Comparison of ENCODE assay signal across 16 cellular contexts in genomic region chr3:187987162-187987561, GRCh38.
DNase-seq lines count a peak whose midpoint lies in the region; ATAC-seq, FAIRE-seq and TF ChIP-seq lines count a peak whose summit lies in the region.
"Had no signal": no experiment of that assay in that cellular context is flagged by ENCODE, and none has a peak within 500 bp of the region (broad histone marks: within the 10 kb centered on the region; RNA-seq: fewer than 3 reads in every experiment).

No MANE protein-coding gene starts in this region.

- H3K79me2 ChIP-seq in PC-3 (ENCODE audit: low read length) (no peaks in the 10 kb centered on the region), H1 (ENCODE audit: control insufficient read depth in 1 of 2, insufficient read depth in 2 of 2, low read length in 2 of 2) (no peaks in the 10 kb centered on the region)

- no peak for FAIRE-seq in H1 (lab: Jason Lieb, UNC)
- FAIRE-seq: TTC549 had no signal

- TF ChIP-seq POLR2A in H1 (IDR thresholded peaks at IDR 0.05; ENCODE audit: control extremely low read depth in 1 of 2, low read depth in 2 of 2, low read length in 2 of 2), result no peak

- H4K20me1 ChIP-seq in PC-3 (ENCODE audit: low read length) (no peaks in the 10 kb centered on the region), H1 (replicated peaks in 1 of 2; ENCODE audit: control insufficient read depth in 1 of 2, insufficient read depth in 2 of 2, low read length in 2 of 2) (no peaks in the 10 kb centered on the region)

- peaks cover 3% of the 10 kb centered on the region; the same call in 1 of the 2 replicates for H3K23me2 ChIP-seq in H1 (ENCODE audit: low read depth, low read length)

- CTCF ChIA-PET in PC-3 (lab: Charles Lee) (no interaction called here), H1 (lab: Charles Lee; ENCODE audit: partially characterized antibody) (interaction anchor here (1.6 kb wide), 1 partner anchor 9 kb away, joined by 3 read pairs; no protein-coding TSS in a partner anchor)

- no peak overlapping the region for H3K18ac ChIP-seq in H1 (ENCODE audit: extremely low read depth, low read length)

- H3K4me3 Mint-ChIP-seq in activated naive CD4-positive, alpha-beta T cell treated with anti-CD3 and anti-CD28 coated beads, Interleukin-2, amount 50 U/mL, for 24 hours, result peak overlapping the region; percentile 38
- peak overlapping the region; percentile 32 for H3K4me3 Mint-ChIP-seq in stimulated activated effector memory CD8-positive, alpha-beta T cell treated with anti-CD3 and anti-CD28 coated beads, Interleukin-12 subunit alpha, Interleukin-12 subunit beta, amount 100 ng/mL, for 72 hours

- no peak overlapping the region for H2BK12ac ChIP-seq in H1 (ENCODE audit: low read depth, low read length)

- peak overlapping the region; percentile 29 for H2BK120ac ChIP-seq in H1 (replicated peaks; ENCODE audit: low read depth, low read length)

- TF ChIP-seq EP300 in H1 (IDR thresholded peaks at IDR 0.05; ENCODE audit: borderline replicate concordance in 1 of 2, low read depth in 2 of 2, low read length in 2 of 2), result no peak

- H2AFZ ChIP-seq in PC-3 (ENCODE audit: low read length) (peak overlapping the region; percentile 23), H1 (ENCODE audit: low read length) (no peak overlapping the region)

- H3K14ac ChIP-seq in H1 (ENCODE audit: insufficient read length), result no peak overlapping the region

- H2BK15ac ChIP-seq in H1 (ENCODE audit: low read length), result no peak overlapping the region

- 93% methylated on average over 3 of the region's 3 CpGs; no CpG with 5 or more reads in 1 of the 2 experiments for WGBS in H1 (ENCODE audit: extremely low coverage in 1 of 2, insufficient coverage in 1 of 2, insufficient read length in 1 of 2, insufficient replicate concordance in 2 of 2, low coverage in 1 of 2, low lambda C conversion rate in 2 of 2, missing lambda C conversion rate in 1 of 2), 2 experiments

- H3K4me1 ChIP-seq in PC-3 (ENCODE audit: insufficient read depth, low read length), result peaks cover 21% of the 10 kb centered on the region
- peaks cover 0 to 5% (median 1%) of the 10 kb centered on the region in 4 experiments; a peak in 3 of 7 replicates for H3K4me1 ChIP-seq in H1 (replicated peaks in 1 of 4; ENCODE audit: control insufficient read depth in 3 of 4, insufficient read depth in 4 of 4, low read length in 3 of 4)

- peak overlapping the region; percentile 11 for H4K91ac ChIP-seq in H1 (replicated peaks; ENCODE audit: insufficient read length, low read length)

- no peak overlapping the region for H4K8ac ChIP-seq in H1 (ENCODE audit: extremely low read depth, insufficient read depth, low read length)

- H3K79me1 ChIP-seq in H1 (ENCODE audit: low read depth, low read length), result no peaks in the 10 kb centered on the region

- POLR2A ChIA-PET in PC-3 (lab: Charles Lee; ENCODE audit: unreplicated experiment) (no interaction called here), H1 (lab: Charles Lee; ENCODE audit: partially characterized antibody) (no interaction called here)

- peak overlapping the region; percentile 1 for H3K27ac Mint-ChIP-seq in activated naive CD4-positive, alpha-beta T cell treated with anti-CD3 and anti-CD28 coated beads, Interleukin-2, amount 50 U/mL, for 24 hours
- H3K27ac Mint-ChIP-seq in stimulated activated effector memory CD8-positive, alpha-beta T cell treated with anti-CD3 and anti-CD28 coated beads, Interleukin-12 subunit alpha, Interleukin-12 subunit beta, amount 100 ng/mL, for 72 hours, result peak overlapping the region; percentile 77
- H3K27ac Mint-ChIP-seq: progenitor cell of endocrine pancreas had no signal

- peak; percentile 23 for ATAC-seq in PC-3
- no peak for ATAC-seq in stimulated activated effector memory CD8-positive, alpha-beta T cell treated with anti-CD3 and anti-CD28 coated beads, Interleukin-12 subunit alpha, Interleukin-12 subunit beta, amount 100 ng/mL, for 72 hours
- ATAC-seq in HG03457 (IDR thresholded peaks at IDR 0.05; ENCODE audit: unreplicated experiment), result no peak
- ATAC-seq: left lobe of liver had no signal

- H3K4me1 Mint-ChIP-seq in activated naive CD4-positive, alpha-beta T cell treated with anti-CD3 and anti-CD28 coated beads, Interleukin-2, amount 50 U/mL, for 24 hours, result peaks cover 34% of the 10 kb centered on the region
- H3K4me1 Mint-ChIP-seq in stimulated activated effector memory CD8-positive, alpha-beta T cell treated with anti-CD3 and anti-CD28 coated beads, Interleukin-12 subunit alpha, Interleukin-12 subunit beta, amount 100 ng/mL, for 72 hours, result peaks cover 35% of the 10 kb centered on the region

- no peaks in the 10 kb centered on the region for H3K9me3 ChIP-seq in PC-3 (ENCODE audit: low read length)
- no peaks in the 10 kb centered on the region for H3K9me3 ChIP-seq in H1 (ENCODE audit: insufficient read depth in 2 of 2, low read depth in 1 of 2, low read length in 1 of 2)

- no peaks in the 10 kb centered on the region for H3K9me3 Mint-ChIP-seq in activated naive CD4-positive, alpha-beta T cell treated with anti-CD3 and anti-CD28 coated beads, Interleukin-2, amount 50 U/mL, for 24 hours
- H3K9me3 Mint-ChIP-seq in stimulated activated effector memory CD8-positive, alpha-beta T cell treated with anti-CD3 and anti-CD28 coated beads, Interleukin-12 subunit alpha, Interleukin-12 subunit beta, amount 100 ng/mL, for 72 hours, result peaks cover 4% of the 10 kb centered on the region

- H3K4me2 ChIP-seq in PC-3 (ENCODE audit: low read length) (peak overlapping the region; percentile 45), H1 (ENCODE audit: insufficient read depth in 1 of 2, low read depth in 2 of 2, low read length in 2 of 2) (no peak overlapping the region)

- no peaks in the 10 kb centered on the region for H3F3A ChIP-seq in PC-3 (ENCODE audit: low read length, unreplicated experiment)

- no peak overlapping the region for H3K56ac ChIP-seq in H1 (replicated peaks; ENCODE audit: insufficient read length, low read depth, low read length)

- H2BK5ac ChIP-seq in H1 (ENCODE audit: low read depth, low read length), result no peak overlapping the region

- H4K5ac ChIP-seq in H1 (ENCODE audit: insufficient read length, low read depth, low read length), result no peak overlapping the region

- no peaks in the 10 kb centered on the region for H3K27me3 ChIP-seq in PC-3 (ENCODE audit: low read length)
- H3K27me3 ChIP-seq in H1 (replicated peaks in 1 of 4; ENCODE audit: control insufficient read depth in 3 of 4, extremely low read depth in 1 of 4, insufficient read depth in 3 of 4, low read length in 3 of 4), result no peaks in the 10 kb centered on the region

- no TSS peak for BruUV-seq in PC-3 (replicated peaks; lab: Mats Ljungman, UMichigan)

- H3K36me3 ChIP-seq in PC-3 (ENCODE audit: low read depth, low read length) (no peaks in the 10 kb centered on the region), H1 (ENCODE audit: control insufficient read depth in 2 of 4, insufficient read depth in 4 of 4, low read length in 3 of 4) (no peaks in the 10 kb centered on the region)

- no peak for DNase-seq in activated naive CD4-positive, alpha-beta T cell treated with Interleukin-2 at 50 U/mL for 16 hours
- peak; percentile 24 for DNase-seq in PC-3
- DNase-seq in H1 (ENCODE audit: low read depth in 1 of 2, low spot score in 2 of 2), result no peak
- DNase-seq in stimulated activated effector memory CD8-positive, alpha-beta T cell treated with anti-CD3 and anti-CD28 coated beads, Interleukin-12 subunit alpha, Interleukin-12 subunit beta, amount 100 ng/mL, for 72 hours (ENCODE audit: low spot score in 2 of 2), result no peak
- no peak for DNase-seq in NCI-H69 (lab: John Stamatoyannopoulos, UW)
- DNase-seq in hypothalamus (lab: John Stamatoyannopoulos, UW), result no peak
- DNase-seq: DMS153, hippocampal formation, naive B cell, NCI-H1105 treated with DMSO at 0.1 percent for 48 hours, SHP77 had no signal

- no peak overlapping the region for H3K4ac ChIP-seq in H1 (replicated peaks; ENCODE audit: insufficient read length, low read depth, low read length)

- TF ChIP-seq CTCF in PC-3 (conservative IDR thresholded peaks at IDR 0.05; ENCODE audit: low read depth, low read length) (no peak), H1 (IDR thresholded peaks at IDR 0.05; ENCODE audit: control extremely low read depth in 1 of 3, insufficient read depth in 1 of 3, low read depth in 1 of 3, low read length in 3 of 3) (no peak)

- H3K9ac ChIP-seq in PC-3 (ENCODE audit: low read length), result peak overlapping the region; percentile 40; the same call in 1 of the 2 replicates
- H3K9ac ChIP-seq in H1 (replicated peaks in 1 of 4; ENCODE audit: extremely low read depth in 1 of 4, low read depth in 3 of 4, low read length in 3 of 4), result no peak overlapping the region

- no peak for TF ChIP-seq RAD21 in H1 (IDR thresholded peaks at IDR 0.05 in 1 of 2, conservative IDR thresholded peaks at IDR 0.05 in 1 of 2; ENCODE audit: low read depth in 2 of 2, low read length in 2 of 2)

- H3K36me3 Mint-ChIP-seq in activated naive CD4-positive, alpha-beta T cell treated with anti-CD3 and anti-CD28 coated beads, Interleukin-2, amount 50 U/mL, for 24 hours, result no peaks in the 10 kb centered on the region
- peaks cover 5% of the 10 kb centered on the region for H3K36me3 Mint-ChIP-seq in stimulated activated effector memory CD8-positive, alpha-beta T cell treated with anti-CD3 and anti-CD28 coated beads, Interleukin-12 subunit alpha, Interleukin-12 subunit beta, amount 100 ng/mL, for 72 hours

- H2BK20ac ChIP-seq in H1 (ENCODE audit: low read length), result no peak overlapping the region

- intact Hi-C loops in PC-3 (cut with micrococcal nuclease), result no loop called here

- no peaks in the 10 kb centered on the region for H3K9me2 ChIP-seq in PC-3 (replicated peaks; ENCODE audit: low read length)

- H3K4me3 ChIP-seq in PC-3 (ENCODE audit: low read length) (no peak overlapping the region), H1 (ENCODE audit: extremely low read depth in 1 of 4, insufficient read depth in 2 of 4, low read depth in 3 of 4, low read length in 4 of 4) (no peak overlapping the region)

- H3K23ac ChIP-seq in H1 (ENCODE audit: insufficient read length), result no peak overlapping the region

- no peaks in the 10 kb centered on the region for H3K27me3 Mint-ChIP-seq in activated naive CD4-positive, alpha-beta T cell treated with anti-CD3 and anti-CD28 coated beads, Interleukin-2, amount 50 U/mL, for 24 hours

- H3K27ac ChIP-seq in PC-3 (ENCODE audit: low read length) (peak overlapping the region; percentile 74), H1 (ENCODE audit: low read depth, low read length) (no peak overlapping the region)

- no peak overlapping the region for H2AK5ac ChIP-seq in H1 (ENCODE audit: low read depth, low read length)

TF ChIP-seq in H1, 55 proteins besides CTCF, POLR2A, EP300 and RAD21:
- no peak for TF ChIP-seq RNF2 (IDR thresholded peaks at IDR 0.05; ENCODE audit: borderline replicate concordance, low read depth, low read length, missing control alignments, poor library complexity, severe bottlenecking)
